1 cellular context compared by ENCODE assay signal in genomic region chr3:113018461-113019181, GRCh38.
TF ChIP-seq lines count a peak whose summit lies in the region.

No MANE protein-coding gene starts in this region.

TF ChIP-seq in HepG2, 621 proteins besides CTCF, POLR2A, EP300 and RAD21 (continued from another document):
- TF ChIP-seq ZNF629 (CRISPR knock-in tag; conservative IDR thresholded peaks at IDR 0.05) (peak; percentile 63), E2F1 (CRISPR knock-in tag; IDR thresholded peaks at IDR 0.05) (peak; percentile 6; the same call in 1 of the 2 replicates), CREB1 (IDR thresholded peaks at IDR 0.05) (no peak), CREB1 (CRISPR knock-in tag; IDR thresholded peaks at IDR 0.05) (0 out of 2 replicates have a peak, but pooled peaks have one; percentile 10), MAFF (IDR thresholded peaks at IDR 0.05; ENCODE audit: low read depth, low read length) (no peak), SIN3B (IDR thresholded peaks at IDR 0.05; ENCODE audit: low read length) (no peak), NR0B2 (CRISPR knock-in tag; IDR thresholded peaks at IDR 0.05) (no peak), ZNF883 (CRISPR knock-in tag; IDR thresholded peaks at IDR 0.05; ENCODE audit: not compliant biosample characterization) (no peak)
TF ChIP-seq in HepG2: peak in this region for 4.
